In genomic region chr10:129728905-129729540, GRCh38 we compare ENCODE assay signal across 27 cellular contexts.
DNase-seq lines count a peak whose midpoint lies in the region; ATAC-seq and TF ChIP-seq lines count a peak whose summit lies in the region.
"Had no signal": no experiment of that assay in that cellular context is flagged by ENCODE, and none has a peak within 500 bp of the region (broad histone marks: within the 10 kb centered on the region; RNA-seq: fewer than 3 reads in every experiment).

No MANE protein-coding gene starts in this region.

- H3K4me3 ChIP-seq in osteoblast (ENCODE audit: insufficient read depth, low read length): no peak overlapping the region

- no peak for ATAC-seq in activated CD4-positive, alpha-beta T cell treated with anti-CD3 and anti-CD28 coated beads for 36 hours
- ATAC-seq: HCT116, Panc1 had no signal

- in situ Hi-C loops in KBM-7 (cut with MboI; ENCODE audit: low pct_unique_long_range_greater_than_20kb, low sequenced_read_pairs): no loop called here

- H2AFZ ChIP-seq in osteoblast (ENCODE audit: low read length): no peak overlapping the region

- no peaks in the 10 kb centered on the region for H3K4me1 Mint-ChIP-seq in activated CD4-positive, alpha-beta T cell treated with anti-CD3 and anti-CD28 coated beads, Interleukin-2, amount 10 ng/mL, durations not matched to agents 24 days and 14 days
- H3K4me1 Mint-ChIP-seq in activated CD4-positive, alpha-beta T cell treated with anti-CD3 and anti-CD28 coated beads for 36 hours: no peaks in the 10 kb centered on the region
- H3K4me1 Mint-ChIP-seq: B cell; CD8-positive, alpha-beta memory T cell had no signal

- POLR2A ChIA-PET in activated CD4-positive, alpha-beta T cell treated with anti-CD3 and anti-CD28 coated beads for 36 hours (lab: Charles Lee): no interaction called here

- peak; percentile 43 for DNase-seq in activated CD4-positive, alpha-beta T cell treated with anti-CD3 and anti-CD28 coated beads, Interleukin-2, amount 10 ng/mL, durations not matched to agents 24 days and 14 days
- no peak for DNase-seq in activated CD4-positive, alpha-beta T cell treated with anti-CD3 and anti-CD28 coated beads for 36 hours
- DNase-seq in iPS-NIHi7 (ENCODE audit: extremely low spot score) (peak; percentile 8), osteoblast (ENCODE audit: insufficient read length, low spot score, missing footprints) (peak; percentile 14), D341Med (ENCODE audit: low spot score) (no peak), NCI-H226 (no peak), KBM-7 (no peak)
- DNase-seq in activated effector memory CD4-positive, alpha-beta T cell treated with Interleukin-2 at 50 U/mL for 16 hours: no peak
- DNase-seq: CD8-positive, alpha-beta memory T cell; DND-41; GOT3; Karpas-422; NCI-H1092; NCI-H1417 treated with DMSO at 0.1 percent for 48 hours; NCI-H1694 treated with DMSO at 0.1 percent for 48 hours; NCI-H2081; NCI-H2227 treated with DMSO at 0.1 percent for 48 hours; NCI-H510A; NCI-H69; SHP77 treated with DMSO at 0.1 percent for 48 hours had no signal

- no peaks in the 10 kb centered on the region for H3K9me3 ChIP-seq in osteoblast (ENCODE audit: low read depth, low read length)

- H3K36me3 Mint-ChIP-seq in activated CD4-positive, alpha-beta T cell treated with anti-CD3 and anti-CD28 coated beads, Interleukin-2, amount 10 ng/mL, durations not matched to agents 24 days and 14 days (ENCODE audit: low read depth): no peaks in the 10 kb centered on the region
- peaks cover 28% of the 10 kb centered on the region for H3K36me3 Mint-ChIP-seq in activated CD4-positive, alpha-beta T cell treated with anti-CD3 and anti-CD28 coated beads for 36 hours (ENCODE audit: low read depth)

- CTCF ChIA-PET in activated CD4-positive, alpha-beta T cell treated with anti-CD3 and anti-CD28 coated beads for 36 hours (lab: Charles Lee): no interaction called here

- H3K27ac Mint-ChIP-seq in activated CD4-positive, alpha-beta T cell treated with anti-CD3 and anti-CD28 coated beads, Interleukin-2, amount 10 ng/mL, durations not matched to agents 24 days and 14 days: no peak overlapping the region
- no peak overlapping the region for H3K27ac Mint-ChIP-seq in activated CD4-positive, alpha-beta T cell treated with anti-CD3 and anti-CD28 coated beads for 36 hours
- H3K27ac Mint-ChIP-seq: B cell; CD8-positive, alpha-beta memory T cell had no signal

- peaks cover 14% of the 10 kb centered on the region for H3K9me3 Mint-ChIP-seq in activated CD4-positive, alpha-beta T cell treated with anti-CD3 and anti-CD28 coated beads, Interleukin-2, amount 10 ng/mL, durations not matched to agents 24 days and 14 days
- H3K9me3 Mint-ChIP-seq in activated CD4-positive, alpha-beta T cell treated with anti-CD3 and anti-CD28 coated beads for 36 hours (ENCODE audit: low read depth): peaks cover 13% of the 10 kb centered on the region

- H3K4me2 ChIP-seq in osteoblast (ENCODE audit: insufficient read depth, low read length): no peak overlapping the region

- no peaks in the 10 kb centered on the region for H3K79me2 ChIP-seq in osteoblast (ENCODE audit: insufficient read depth, low read length)

- no peaks in the 10 kb centered on the region for H3K4me1 ChIP-seq in osteoblast (ENCODE audit: insufficient read depth, low read length)

- intact Hi-C loops in activated CD4-positive, alpha-beta T cell treated with anti-CD3 and anti-CD28 coated beads, Interleukin-2, amount 10 ng/mL, durations not matched to agents 24 days and 14 days (cut with micrococcal nuclease): no loop called here
- intact Hi-C loops in activated CD4-positive, alpha-beta T cell treated with anti-CD3 and anti-CD28 coated beads for 36 hours (cut with DNase I, micrococcal nuclease): no loop called here

- H3K27me3 Mint-ChIP-seq in activated CD4-positive, alpha-beta T cell treated with anti-CD3 and anti-CD28 coated beads, Interleukin-2, amount 10 ng/mL, durations not matched to agents 24 days and 14 days: no peaks in the 10 kb centered on the region
- H3K27me3 Mint-ChIP-seq in activated CD4-positive, alpha-beta T cell treated with anti-CD3 and anti-CD28 coated beads for 36 hours: no peaks in the 10 kb centered on the region
- H3K27me3 Mint-ChIP-seq: B cell; CD8-positive, alpha-beta memory T cell had no signal

- no peak overlapping the region for H3K27ac ChIP-seq in osteoblast (ENCODE audit: low read depth, low read length)
- H3K27ac ChIP-seq: 22Rv1, C4-2B, HL-60, RWPE1 had no signal

- TF ChIP-seq CTCF in osteoblast (IDR thresholded peaks at IDR 0.05; ENCODE audit: extremely low read depth, low read depth, low read length): no peak

- H4K20me1 ChIP-seq in osteoblast (ENCODE audit: insufficient read depth, low read length): no peaks in the 10 kb centered on the region

- no peak overlapping the region for H3K4me3 Mint-ChIP-seq in activated CD4-positive, alpha-beta T cell treated with anti-CD3 and anti-CD28 coated beads, Interleukin-2, amount 10 ng/mL, durations not matched to agents 24 days and 14 days
- H3K4me3 Mint-ChIP-seq in activated CD4-positive, alpha-beta T cell treated with anti-CD3 and anti-CD28 coated beads for 36 hours: no peak overlapping the region
- H3K4me3 Mint-ChIP-seq: B cell; CD8-positive, alpha-beta memory T cell had no signal

- no peaks in the 10 kb centered on the region for H3K36me3 ChIP-seq in osteoblast (ENCODE audit: insufficient read depth, low read length)

- no peaks in the 10 kb centered on the region for H3K27me3 ChIP-seq in osteoblast (ENCODE audit: insufficient read depth, low read length)

Comparison
In these comparisons a context has a peak if more than half of its experiments do, and no peak if none do; other contexts are left out.
1. DNase-seq: peak in activated CD4-positive, alpha-beta T cell treated with anti-CD3 and anti-CD28 coated beads, Interleukin-2, amount 10 ng/mL, durations not matched to agents 24 days and 14 days (single experiment), iPS-NIHi7 (single experiment) and osteoblast (single experiment); none in activated CD4-positive, alpha-beta T cell treated with anti-CD3 and anti-CD28 coated beads for 36 hours (single experiment), D341Med (single experiment), NCI-H226 (single experiment), activated effector memory CD4-positive, alpha-beta T cell treated with Interleukin-2 at 50 U/mL for 16 hours (single experiment) and KBM-7 (single experiment).